ENCODE assay signal across 9 cellular contexts in the genomic region with DNA sequence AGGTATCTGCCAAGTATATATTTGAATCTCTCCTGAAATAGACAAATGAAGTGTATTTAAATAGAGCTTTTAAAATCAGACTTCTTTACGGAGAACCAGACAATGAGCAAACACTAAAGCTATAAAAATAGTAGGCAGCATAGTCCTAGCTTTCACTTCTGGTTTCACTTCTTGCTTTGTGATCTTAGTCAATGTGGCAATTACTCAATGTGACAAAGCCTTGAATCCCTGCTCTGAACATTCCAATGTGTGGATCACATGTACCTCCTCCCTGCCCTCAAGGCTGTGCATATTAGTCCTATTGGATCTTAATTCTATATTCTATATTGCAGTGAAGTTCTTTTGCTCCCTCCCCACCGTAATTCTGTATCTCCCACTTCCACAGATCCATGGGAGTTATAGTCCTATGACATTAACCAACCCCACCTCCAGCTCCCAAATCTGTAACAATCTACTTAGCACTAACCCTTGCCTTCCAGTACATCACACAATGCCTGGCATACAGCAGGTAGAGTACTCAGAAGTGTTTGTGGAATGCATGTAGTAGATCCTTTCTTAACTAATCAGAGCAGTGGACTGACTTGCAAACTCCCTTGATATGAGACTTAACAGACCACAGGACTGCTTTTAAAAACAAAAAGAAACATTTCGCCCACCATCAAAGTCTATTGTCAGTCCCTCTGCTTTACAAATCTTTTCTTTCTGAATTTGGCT. TPM values are rescaled to one million over a fixed set of nuclear protein-coding genes. Genes with fewer than 3 reads are reported as not detected.
DNase-seq lines count a peak whose midpoint lies in the region; ATAC-seq, FAIRE-seq and TF ChIP-seq lines count a peak whose summit lies in the region.
"Had no signal": no experiment of that assay in that cellular context is flagged by ENCODE, and none has a peak within 500 bp of the region (broad histone marks: within the 10 kb centered on the region; RNA-seq: fewer than 3 reads in every experiment).

No MANE protein-coding gene starts in this region.

- H2AFZ ChIP-seq in neural progenitor cell (replicated peaks): no peak overlapping the region
- H2AFZ ChIP-seq: parathyroid adenoma had no signal

- no peaks in the 10 kb centered on the region for H3K36me3 ChIP-seq in kidney (ENCODE audit: control insufficient read depth in 1 of 2, insufficient read depth in 2 of 2, low read length in 2 of 2)
- H3K36me3 ChIP-seq in esophagus muscularis mucosa: no peaks in the 10 kb centered on the region
- no peaks in the 10 kb centered on the region for H3K36me3 ChIP-seq in neural progenitor cell

- H3K27ac Mint-ChIP-seq in activated T-helper 2 cell treated with anti-CD3 and anti-CD28 coated beads, Interferon-gamma antibody, Interleukin-2, Interleukin-4, amounts not matched to agents 10 μg/mL and 5 μg/mL and 100 μg/mL, durations not matched to agents 14 hours and 24 hours and 36 hours: peak overlapping the region; percentile 21
- no peak overlapping the region for H3K27ac Mint-ChIP-seq in neural progenitor cell

- no peaks in the 10 kb centered on the region for H3K36me3 Mint-ChIP-seq in activated T-helper 2 cell treated with anti-CD3 and anti-CD28 coated beads, Interferon-gamma antibody, Interleukin-2, Interleukin-4, amounts not matched to agents 10 μg/mL and 5 μg/mL and 100 μg/mL, durations not matched to agents 14 hours and 24 hours and 36 hours (ENCODE audit: low read depth)
- no peaks in the 10 kb centered on the region for H3K36me3 Mint-ChIP-seq in neural progenitor cell

- no peaks in the 10 kb centered on the region for H3F3A ChIP-seq in neural progenitor cell (ENCODE audit: low read depth)

- H3K4me3 ChIP-seq in kidney (ENCODE audit: low read length in 2 of 2): no peak overlapping the region
- peak overlapping the region in 2 of 4 donors; percentile 10 to 31 for H3K4me3 ChIP-seq in esophagus muscularis mucosa
- no peak overlapping the region for H3K4me3 ChIP-seq in neural progenitor cell

- H3K27ac ChIP-seq in kidney (ENCODE audit: low read depth in 2 of 2, low read length in 2 of 2): peak overlapping the region; percentile 35 to 68
- H3K27ac ChIP-seq in esophagus muscularis mucosa (replicated peaks in 1 of 4): peak overlapping the region in 2 of 4 donors; percentile 10 to 40
- H3K27ac ChIP-seq in neural progenitor cell: no peak overlapping the region
- H3K27ac ChIP-seq: parathyroid adenoma had no signal

- no peak overlapping the region for H3K9ac ChIP-seq in kidney (ENCODE audit: low read length in 2 of 2)
- H3K9ac ChIP-seq in neural progenitor cell: no peak overlapping the region
- H3K9ac ChIP-seq: parathyroid adenoma had no signal

- no peaks in the 10 kb centered on the region for H4K20me1 ChIP-seq in neural progenitor cell (ENCODE audit: low read depth)

- TF ChIP-seq EP300 in esophagus muscularis mucosa (IDR thresholded peaks at IDR 0.05): no peak

- peaks cover 0 to 15% of the 10 kb centered on the region in 2 donors for H3K4me1 ChIP-seq in kidney (ENCODE audit: control insufficient read depth in 1 of 2, insufficient read depth in 1 of 2, low read depth in 1 of 2, low read length in 2 of 2)
- peaks cover 9 to 32% (median 29%) of the 10 kb centered on the region in 4 donors for H3K4me1 ChIP-seq in esophagus muscularis mucosa
- H3K4me1 ChIP-seq in neural progenitor cell: peaks cover 12% of the 10 kb centered on the region
- H3K4me1 ChIP-seq: parathyroid adenoma had no signal

- ATAC-seq in GM21360 (IDR thresholded peaks at IDR 0.05; ENCODE audit: unreplicated experiment): peak; percentile 67
- ATAC-seq in HG03521 (IDR thresholded peaks at IDR 0.05; ENCODE audit: unreplicated experiment): peak; percentile 73

- H3K4me3 Mint-ChIP-seq in activated T-helper 2 cell treated with anti-CD3 and anti-CD28 coated beads, Interferon-gamma antibody, Interleukin-2, Interleukin-4, amounts not matched to agents 10 μg/mL and 5 μg/mL and 100 μg/mL, durations not matched to agents 14 hours and 24 hours and 36 hours (ENCODE audit: low read depth): no peak overlapping the region
- H3K4me3 Mint-ChIP-seq in neural progenitor cell: no peak overlapping the region

- H3K27me3 ChIP-seq in esophagus muscularis mucosa: no peaks in the 10 kb centered on the region
- no peaks in the 10 kb centered on the region for H3K27me3 ChIP-seq in neural progenitor cell

- WGBS in esophagus muscularis mucosa: 67% methylated on average over 3 of the region's 3 CpGs

- no peak for TF ChIP-seq POLR2A in esophagus muscularis mucosa (IDR thresholded peaks at IDR 0.05; ENCODE audit: low read depth)

- no peaks in the 10 kb centered on the region for H3K79me2 ChIP-seq in neural progenitor cell (ENCODE audit: low read depth)
- H3K79me2 ChIP-seq: parathyroid adenoma had no signal

- no peaks in the 10 kb centered on the region for H3K9me3 Mint-ChIP-seq in activated T-helper 2 cell treated with anti-CD3 and anti-CD28 coated beads, Interferon-gamma antibody, Interleukin-2, Interleukin-4, amounts not matched to agents 10 μg/mL and 5 μg/mL and 100 μg/mL, durations not matched to agents 14 hours and 24 hours and 36 hours
- no peaks in the 10 kb centered on the region for H3K9me3 Mint-ChIP-seq in neural progenitor cell

- peak; percentile 72 for DNase-seq in Daoy (ENCODE audit: low read depth)
- DNase-seq in activated T-helper 2 cell treated with anti-CD3 and anti-CD28 coated beads, Interferon-gamma antibody, Interleukin-2, Interleukin-4, amounts not matched to agents 10 μg/mL and 5 μg/mL and 100 μg/mL, durations not matched to agents 14 hours and 24 hours and 36 hours (ENCODE audit: low spot score): no peak
- no peak for DNase-seq in kidney
- DNase-seq in esophagus muscularis mucosa (ENCODE audit: extremely low spot score): no peak
- DNase-seq in NCI-H1092 (lab: John Stamatoyannopoulos, UW): no peak
- no peak for DNase-seq in neural progenitor cell (ENCODE audit: low spot score)

- H3K9me3 ChIP-seq in kidney (ENCODE audit: control insufficient read depth in 1 of 2, low read length in 2 of 2) (no peaks in the 10 kb centered on the region), esophagus muscularis mucosa (no peaks in the 10 kb centered on the region), neural progenitor cell (ENCODE audit: low read depth) (no peaks in the 10 kb centered on the region)

- intact Hi-C loops in activated T-helper 2 cell treated with anti-CD3 and anti-CD28 coated beads, Interferon-gamma antibody, Interleukin-2, Interleukin-4, amounts not matched to agents 10 μg/mL and 5 μg/mL and 100 μg/mL, durations not matched to agents 14 hours and 24 hours and 36 hours (cut with micrococcal nuclease): loop anchor here (5.0 kb wide), 1 partner anchor 254 kb away; the partner anchor contains the start of gene GYG1
- intact Hi-C loops in kidney (cut with DNase I) (no loop called here), esophagus muscularis mucosa (cut with DNase I) (no loop called here)

- H3K4me1 Mint-ChIP-seq in activated T-helper 2 cell treated with anti-CD3 and anti-CD28 coated beads, Interferon-gamma antibody, Interleukin-2, Interleukin-4, amounts not matched to agents 10 μg/mL and 5 μg/mL and 100 μg/mL, durations not matched to agents 14 hours and 24 hours and 36 hours (ENCODE audit: low read depth): peaks cover 39% of the 10 kb centered on the region
- H3K4me1 Mint-ChIP-seq in neural progenitor cell: peaks cover 13% of the 10 kb centered on the region

- peaks cover 7% of the 10 kb centered on the region for H3K27me3 Mint-ChIP-seq in activated T-helper 2 cell treated with anti-CD3 and anti-CD28 coated beads, Interferon-gamma antibody, Interleukin-2, Interleukin-4, amounts not matched to agents 10 μg/mL and 5 μg/mL and 100 μg/mL, durations not matched to agents 14 hours and 24 hours and 36 hours (ENCODE audit: low read depth)
- H3K27me3 Mint-ChIP-seq in neural progenitor cell (ENCODE audit: insufficient read depth, low read depth): peaks cover 2% of the 10 kb centered on the region

- no peak for TF ChIP-seq CTCF in kidney (IDR thresholded peaks at IDR 0.05; ENCODE audit: borderline replicate concordance, extremely low read depth, insufficient read depth)
- no peak for TF ChIP-seq CTCF in esophagus muscularis mucosa (IDR thresholded peaks at IDR 0.05)
- no peak for TF ChIP-seq CTCF in neural progenitor cell (IDR thresholded peaks at IDR 0.05)

- FAIRE-seq in kidney (lab: Jason Lieb, UNC): peak; percentile 21

- H3K4me2 ChIP-seq in neural progenitor cell: no peak overlapping the region

RNA-seq across cellular contexts. Expression of gene CP, which starts 24.3 kb away (rescaled TPM):
- total RNA-seq in Daoy (2014; rRNA removed; shearing (Covaris generic)): not detected in 2 replicates
- not detected in 2 replicates for total RNA-seq in activated T-helper 2 cell treated with anti-CD3 and anti-CD28 coated beads, Interferon-gamma antibody, Interleukin-2, Interleukin-4, amounts not matched to agents 10 μg/mL and 5 μg/mL and 100 μg/mL, durations not matched to agents 14 hours and 24 hours and 36 hours
- total RNA-seq in kidney (72.1 TPM), esophagus muscularis mucosa (1 to 10 TPM; 5.6 to 8.1 (median 6.0) TPM), neural progenitor cell (ENCODE audit: low replicate concordance) (0.90 TPM in 1 of 2 replicates, not detected in the other)
- polyA plus RNA-seq in kidney (ENCODE audit: insufficient read depth, low read depth, low replicate concordance): 5.3 TPM
